In the genomic region with DNA sequence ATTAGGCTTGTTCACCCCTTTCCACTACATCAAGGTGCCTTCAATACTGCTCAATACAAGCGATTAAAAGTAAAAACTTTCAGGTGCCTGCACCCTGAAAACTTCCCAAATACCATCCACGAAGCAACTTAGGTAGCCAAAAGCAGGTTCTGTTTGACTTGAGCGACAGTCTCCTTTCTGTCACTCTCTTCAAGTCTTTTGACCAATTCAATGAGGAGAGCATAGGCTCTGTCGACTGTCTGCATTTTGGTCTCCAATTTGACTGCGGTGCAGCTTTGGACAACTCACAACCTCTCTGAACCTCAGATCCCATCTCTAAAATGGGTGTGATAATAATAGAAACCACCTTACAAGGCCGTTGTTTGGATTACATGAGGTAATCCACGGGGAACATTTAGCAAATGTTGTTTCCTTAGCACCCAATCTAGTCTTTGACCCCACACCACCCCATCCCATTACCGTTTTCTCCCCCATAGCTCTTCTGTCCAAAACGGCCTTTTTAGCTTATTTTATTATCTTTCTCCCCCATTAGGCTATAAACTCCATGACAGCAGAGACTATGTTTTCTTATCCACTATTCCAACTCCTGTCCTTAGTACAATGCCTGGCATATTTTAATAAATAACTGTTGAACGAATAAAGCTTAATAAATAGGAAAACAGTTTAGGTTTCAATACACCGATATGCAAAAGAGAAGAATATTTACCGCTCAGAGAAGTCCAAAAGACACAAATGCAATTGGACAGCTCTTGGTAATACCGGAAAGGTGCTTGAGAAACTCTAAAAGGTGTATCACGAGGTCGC, we compare ENCODE assay signal across 7 cellular contexts. TPM values are rescaled to one million over a fixed set of nuclear protein-coding genes. Genes with fewer than 3 reads are reported as not detected.
DNase-seq lines count a peak whose midpoint lies in the region; ATAC-seq and TF ChIP-seq lines count a peak whose summit lies in the region.

No MANE protein-coding gene starts in this region.

- H3K4me3 ChIP-seq in HL-60 (replicated peaks; ENCODE audit: insufficient read depth, low read length) = peak overlapping the region; percentile 99
- H3K4me3 ChIP-seq in iPS-20b (ENCODE audit: low read length) = peak overlapping the region; percentile 88
- H3K4me3 ChIP-seq in stomach smooth muscle (ENCODE audit: low read length in 2 of 2) = peak overlapping the region; percentile 89 to 90

- peak overlapping the region; percentile 95 for H3K27ac Mint-ChIP-seq in activated CD8-positive, alpha-beta T cell treated with anti-CD3 and anti-CD28 coated beads, Interleukin-2, amount 10 ng/mL, durations not matched to agents 7 days and 5 days

- H3K9me3 ChIP-seq in iPS-20b (ENCODE audit: insufficient read depth, low read depth, low read length) (no peaks in the 10 kb centered on the region), stomach smooth muscle (ENCODE audit: control insufficient read depth in 2 of 2, low read length in 2 of 2) (no peaks in the 10 kb centered on the region)

- TF ChIP-seq CTCF in HL-60 (IDR thresholded peaks at IDR 0.05; ENCODE audit: insufficient read depth, low read length) = no peak

- H3K9ac ChIP-seq in iPS-20b (ENCODE audit: low read depth, low read length) (peak overlapping the region; percentile 71), stomach smooth muscle (ENCODE audit: low read length in 2 of 2) (peak overlapping the region; percentile 74 to 84)

- H3K27ac ChIP-seq in HL-60 (replicated peaks) (peak overlapping the region; percentile 97), iPS-20b (ENCODE audit: low read length) (no peak overlapping the region), stomach smooth muscle (ENCODE audit: low read length) (peak overlapping the region; percentile 99)

- H3K9me3 Mint-ChIP-seq in activated CD8-positive, alpha-beta T cell treated with anti-CD3 and anti-CD28 coated beads, Interleukin-2, amount 10 ng/mL, durations not matched to agents 7 days and 5 days (ENCODE audit: insufficient read depth) = no peaks in the 10 kb centered on the region

- DNase-seq in HL-60 (ENCODE audit: low read depth in 1 of 2, low spot score in 1 of 2) (no peak), NCI-H526 treated with DMSO at 0.1 percent for 48 hours (lab: John Stamatoyannopoulos, UW) (no peak), Ammon's horn (ENCODE audit: low spot score) (no peak), NCI-H1694 (lab: John Stamatoyannopoulos, UW) (no peak)
- no peak for DNase-seq in activated CD8-positive, alpha-beta T cell treated with anti-CD3 and anti-CD28 coated beads, Interleukin-2, amount 10 ng/mL, durations not matched to agents 7 days and 5 days

- peaks cover 2% of the 10 kb centered on the region for H3K27me3 Mint-ChIP-seq in activated CD8-positive, alpha-beta T cell treated with anti-CD3 and anti-CD28 coated beads, Interleukin-2, amount 10 ng/mL, durations not matched to agents 7 days and 5 days (ENCODE audit: low read depth)

- CTCF ChIA-PET in activated CD8-positive, alpha-beta T cell treated with anti-CD3 and anti-CD28 coated beads, Interleukin-2, amount 10 ng/mL, durations not matched to agents 7 days and 5 days (lab: Charles Lee) = interaction anchor here (0.7 to 3.9 kb wide), 22 partner anchors 7 to 214 kb away, joined by 3 to 27 read pairs (median 4); no protein-coding TSS in a partner anchor

- H3K4me1 ChIP-seq in iPS-20b (ENCODE audit: insufficient read depth, low read length) = peaks cover 9% of the 10 kb centered on the region
- H3K4me1 ChIP-seq in stomach smooth muscle (ENCODE audit: control insufficient read depth, insufficient read depth, low read length) = peaks cover 14% of the 10 kb centered on the region

- H3K4me3 Mint-ChIP-seq in activated CD8-positive, alpha-beta T cell treated with anti-CD3 and anti-CD28 coated beads, Interleukin-2, amount 10 ng/mL, durations not matched to agents 7 days and 5 days = peak overlapping the region; percentile 94

- H3K27me3 ChIP-seq in HL-60 (ENCODE audit: insufficient read depth, poor library complexity, severe bottlenecking) = no peaks in the 10 kb centered on the region
- no peaks in the 10 kb centered on the region for H3K27me3 ChIP-seq in iPS-20b (ENCODE audit: insufficient read depth, low read length)
- no peaks in the 10 kb centered on the region for H3K27me3 ChIP-seq in stomach smooth muscle (ENCODE audit: control insufficient read depth in 1 of 2, insufficient read depth in 2 of 2, low read length in 2 of 2)

- H3K4me1 Mint-ChIP-seq in activated CD8-positive, alpha-beta T cell treated with anti-CD3 and anti-CD28 coated beads, Interleukin-2, amount 10 ng/mL, durations not matched to agents 7 days and 5 days (ENCODE audit: low read depth) = peaks cover 54% of the 10 kb centered on the region

- H3K36me3 Mint-ChIP-seq in activated CD8-positive, alpha-beta T cell treated with anti-CD3 and anti-CD28 coated beads, Interleukin-2, amount 10 ng/mL, durations not matched to agents 7 days and 5 days (ENCODE audit: low read depth) = peaks cover 32% of the 10 kb centered on the region

- no peak for ATAC-seq in activated CD8-positive, alpha-beta T cell treated with anti-CD3 and anti-CD28 coated beads, Interleukin-2, amount 10 ng/mL, durations not matched to agents 7 days and 5 days

- peaks cover 23% of the 10 kb centered on the region for H3K36me3 ChIP-seq in iPS-20b (ENCODE audit: insufficient read depth, low read depth, low read length)
- H3K36me3 ChIP-seq in stomach smooth muscle (ENCODE audit: control insufficient read depth in 2 of 2, insufficient read depth in 2 of 2, low read length in 2 of 2) = peaks cover 12 to 18% of the 10 kb centered on the region in 2 donors

- POLR2A ChIA-PET in activated CD8-positive, alpha-beta T cell treated with anti-CD3 and anti-CD28 coated beads, Interleukin-2, amount 10 ng/mL, durations not matched to agents 7 days and 5 days (lab: Charles Lee) = interaction anchor here (1.1 to 3.3 kb wide), 11 partner anchors 9 to 132 kb away, joined by 3 to 20 read pairs (median 5); no protein-coding TSS in a partner anchor

RNA-seq across cellular contexts. Expression of a gene that starts 1.0 kb away (rescaled TPM):
- total RNA-seq in activated CD8-positive, alpha-beta T cell treated with anti-CD3 and anti-CD28 coated beads, Interleukin-2, amount 10 ng/mL, durations not matched to agents 7 days and 5 days = 10 to 100 TPM; 62.7 to 64.5 TPM

RNA-seq across cellular contexts. Expression of a gene that starts 8.1 kb away (rescaled TPM):
- total RNA-seq in activated CD8-positive, alpha-beta T cell treated with anti-CD3 and anti-CD28 coated beads, Interleukin-2, amount 10 ng/mL, durations not matched to agents 7 days and 5 days = 100 to 1,000 TPM; 140 to 141 TPM
